In the genomic region with DNA sequence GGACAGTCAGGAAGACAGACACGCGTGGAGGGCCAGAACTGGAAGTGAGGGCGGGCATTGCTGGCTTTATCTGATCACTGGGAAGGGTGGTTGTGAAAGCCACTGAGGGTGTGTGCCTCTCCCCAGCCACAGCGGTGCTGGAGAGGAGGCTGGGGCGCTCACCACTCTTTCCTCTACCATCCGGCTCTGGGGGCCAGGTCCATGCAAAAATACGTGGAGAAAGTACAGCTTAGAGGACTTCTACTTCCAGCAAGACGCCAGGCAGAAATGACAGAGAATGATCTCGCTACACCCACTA, we compare ENCODE assay signal across 13 cellular contexts.
"Had no signal": no experiment of that assay in that cellular context is flagged by ENCODE, and none has a peak within 500 bp of the region (broad histone marks: within the 10 kb centered on the region; RNA-seq: fewer than 3 reads in every experiment).

No MANE protein-coding gene starts in this region.

- H3K4me1 Mint-ChIP-seq: mesothelial cell of epicardium had no signal

- H3K27ac ChIP-seq: epithelial cell of prostate, gastrocnemius medialis, spleen, testis, transverse colon, WERI-Rb-1 had no signal

- H3K4me3 ChIP-seq: gastrocnemius medialis, spleen, testis, transverse colon had no signal

- DNase-seq: spleen had no signal

- H3K36me3 Mint-ChIP-seq: activated CD8-positive, alpha-beta memory T cell treated with anti-CD3 and anti-CD28 coated beads, Interleukin-2, amount 10 ng/mL, durations not matched to agents 7 days and 5 days; activated naive CD8-positive, alpha-beta T cell; mesothelial cell of epicardium; naive thymus-derived CD4-positive, alpha-beta T cell had no signal

- H3K27me3 ChIP-seq: testis had no signal

- H3K4me3 Mint-ChIP-seq: activated CD8-positive, alpha-beta memory T cell treated with anti-CD3 and anti-CD28 coated beads, Interleukin-2, amount 10 ng/mL, durations not matched to agents 7 days and 5 days; activated CD8-positive, alpha-beta T cell treated with anti-CD3 and anti-CD28 coated beads, Interleukin-2, amount 10 ng/mL, durations not matched to agents 7 days and 5 days; activated naive CD8-positive, alpha-beta T cell; mesothelial cell of epicardium; naive thymus-derived CD4-positive, alpha-beta T cell; T-helper 2 cell treated with Interferon-gamma antibody and Interleukin-4, amounts not matched to agents 5 μg/mL and 100 μg/mL, for 36 hours had no signal

- H3K9me3 Mint-ChIP-seq: activated T-helper 2 cell treated with anti-CD3 and anti-CD28 coated beads, Interferon-gamma antibody, Interleukin-2, Interleukin-4, amounts not matched to agents 10 μg/mL and 5 μg/mL and 100 μg/mL, durations not matched to agents 14 hours and 24 hours and 36 hours; mesothelial cell of epicardium; naive thymus-derived CD4-positive, alpha-beta T cell; T-helper 2 cell treated with Interferon-gamma antibody and Interleukin-4, amounts not matched to agents 5 μg/mL and 100 μg/mL, for 36 hours had no signal

- H3K27ac Mint-ChIP-seq: activated CD8-positive, alpha-beta memory T cell treated with anti-CD3 and anti-CD28 coated beads, Interleukin-2, amount 10 ng/mL, durations not matched to agents 7 days and 5 days; activated CD8-positive, alpha-beta T cell treated with anti-CD3 and anti-CD28 coated beads, Interleukin-2, amount 10 ng/mL, durations not matched to agents 7 days and 5 days; activated naive CD8-positive, alpha-beta T cell; activated T-helper 2 cell treated with anti-CD3 and anti-CD28 coated beads, Interferon-gamma antibody, Interleukin-2, Interleukin-4, amounts not matched to agents 10 μg/mL and 5 μg/mL and 100 μg/mL, durations not matched to agents 14 hours and 24 hours and 36 hours; mesothelial cell of epicardium; T-helper 2 cell treated with Interferon-gamma antibody and Interleukin-4, amounts not matched to agents 5 μg/mL and 100 μg/mL, for 36 hours had no signal
